Comparison of ENCODE assay signal across 10 cellular contexts in the genomic region with DNA sequence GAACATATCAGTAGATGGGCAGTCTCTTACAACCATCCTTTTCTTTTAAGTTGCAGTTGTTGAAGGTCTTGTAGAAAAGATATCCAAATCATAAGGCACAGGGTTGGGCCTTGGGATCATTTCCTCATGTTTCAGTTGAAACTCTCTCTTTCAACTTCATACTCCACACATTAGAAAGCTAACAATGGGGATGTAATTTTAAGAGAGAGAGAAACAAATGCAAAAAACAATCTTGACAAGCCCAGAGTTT.
DNase-seq lines count a peak whose midpoint lies in the region; ATAC-seq and TF ChIP-seq lines count a peak whose summit lies in the region.
"Had no signal": no experiment of that assay in that cellular context is flagged by ENCODE, and none has a peak within 500 bp of the region (broad histone marks: within the 10 kb centered on the region; RNA-seq: fewer than 3 reads in every experiment).

No MANE protein-coding gene starts in this region.

- H3K9me3 Mint-ChIP-seq in Calu3 (ENCODE audit: low read depth, unreplicated experiment), result no peaks in the 10 kb centered on the region

- H3K27me3 Mint-ChIP-seq in Calu3 (ENCODE audit: unreplicated experiment), result no peaks in the 10 kb centered on the region

- H3K4me3 Mint-ChIP-seq in Calu3 (ENCODE audit: low read depth, unreplicated experiment), result no peak overlapping the region

- H3K36me3 Mint-ChIP-seq in Calu3 (ENCODE audit: insufficient read depth, unreplicated experiment), result no peaks in the 10 kb centered on the region

- H3K79me2 ChIP-seq in osteoblast (ENCODE audit: insufficient read depth, low read length), result peaks cover 29% of the 10 kb centered on the region

- H3K4me2 ChIP-seq in osteoblast (ENCODE audit: insufficient read depth, low read length), result peak overlapping the region; percentile 100

- TF ChIP-seq CTCF in Calu3 (IDR thresholded peaks at IDR 0.05; ENCODE audit: unreplicated experiment), result no peak
- no peak for TF ChIP-seq CTCF in osteoblast (IDR thresholded peaks at IDR 0.05; ENCODE audit: extremely low read depth, low read depth, low read length)
- TF ChIP-seq CTCF in mucosa of descending colon (IDR thresholded peaks at IDR 0.05), result no peak

- H3K36me3 ChIP-seq in NT2/D1 (ENCODE audit: insufficient read depth, insufficient read length, low read length), result no peaks in the 10 kb centered on the region
- no peaks in the 10 kb centered on the region for H3K36me3 ChIP-seq in endocrine pancreas (ENCODE audit: control insufficient read depth, insufficient read depth, low read length)
- H3K36me3 ChIP-seq in osteoblast (ENCODE audit: insufficient read depth, low read length), result no peaks in the 10 kb centered on the region
- no peaks in the 10 kb centered on the region for H3K36me3 ChIP-seq in mucosa of descending colon (ENCODE audit: low read depth)
- H3K36me3 ChIP-seq: neutrophil had no signal

- H2AFZ ChIP-seq in osteoblast (ENCODE audit: low read length), result peak overlapping the region; percentile 52

- peaks cover 12% of the 10 kb centered on the region for H4K20me1 ChIP-seq in osteoblast (ENCODE audit: insufficient read depth, low read length)

- no peak overlapping the region for H3K27ac ChIP-seq in osteoblast (ENCODE audit: low read depth, low read length)
- H3K27ac ChIP-seq: neutrophil had no signal

- no peak for ATAC-seq in mucosa of descending colon
- no peak for ATAC-seq in GM18867 (IDR thresholded peaks at IDR 0.05; ENCODE audit: unreplicated experiment)

- H3K27me3 ChIP-seq in NT2/D1 (ENCODE audit: insufficient read depth, insufficient read length), result no peaks in the 10 kb centered on the region
- H3K27me3 ChIP-seq in endocrine pancreas (ENCODE audit: control insufficient read depth, insufficient read depth, low read length), result no peaks in the 10 kb centered on the region
- no peaks in the 10 kb centered on the region for H3K27me3 ChIP-seq in osteoblast (ENCODE audit: insufficient read depth, low read length)

- H3K9ac ChIP-seq in NT2/D1 (ENCODE audit: insufficient read length, low read depth), result no peak overlapping the region
- H3K9ac ChIP-seq in endocrine pancreas (ENCODE audit: control insufficient read depth, insufficient read depth, low read length), result no peak overlapping the region

- H3K4me1 ChIP-seq in NT2/D1 (ENCODE audit: insufficient read depth, insufficient read length) (no peaks in the 10 kb centered on the region), endocrine pancreas (ENCODE audit: control insufficient read depth, insufficient read depth, low read length) (peaks cover 7% of the 10 kb centered on the region), osteoblast (ENCODE audit: insufficient read depth, low read length) (peaks cover 19% of the 10 kb centered on the region), mucosa of descending colon (ENCODE audit: low read depth) (no peaks in the 10 kb centered on the region)

- no TSS peak for BruUV-seq in Calu3 (replicated peaks; lab: Mats Ljungman, UMichigan)

- H3K4me1 Mint-ChIP-seq in Calu3 (ENCODE audit: low read depth, unreplicated experiment), result peaks cover 8% of the 10 kb centered on the region

- no peak for DNase-seq in Calu3
- DNase-seq in NT2/D1 (ENCODE audit: low read depth, low spot score), result no peak
- no peak for DNase-seq in osteoblast (ENCODE audit: insufficient read length, low spot score, missing footprints)
- DNase-seq in mucosa of descending colon, result no peak
- no peak for DNase-seq in NCI-H2196 treated with DMSO at 0.1 percent for 48 hours (lab: John Stamatoyannopoulos, UW; ENCODE audit: unreplicated experiment)
- DNase-seq in T-helper 9 cell, result no peak
- DNase-seq: DMS79 had no signal

- H3K4me3 ChIP-seq in NT2/D1 (ENCODE audit: insufficient read length, low read depth), result peak overlapping the region; percentile 91
- peak overlapping the region; percentile 74 for H3K4me3 ChIP-seq in endocrine pancreas (ENCODE audit: control insufficient read depth, insufficient read depth, low read length)
- no peak overlapping the region for H3K4me3 ChIP-seq in osteoblast (ENCODE audit: insufficient read depth, low read length)
- no peak overlapping the region for H3K4me3 ChIP-seq in mucosa of descending colon

- intact Hi-C loops in Calu3 (cut with micrococcal nuclease; ENCODE audit: unreplicated experiment) (loop anchor here (5.0 kb wide), 1 partner anchor 753 kb away; no protein-coding TSS in a partner anchor), mucosa of descending colon (cut with DNase I, micrococcal nuclease) (no loop called here)

- H3K9me3 ChIP-seq in NT2/D1 (ENCODE audit: insufficient read depth, low read length) (no peaks in the 10 kb centered on the region), endocrine pancreas (ENCODE audit: control insufficient read depth, low read length) (no peaks in the 10 kb centered on the region), osteoblast (ENCODE audit: low read depth, low read length) (no peaks in the 10 kb centered on the region), mucosa of descending colon (no peaks in the 10 kb centered on the region)
- H3K9me3 ChIP-seq: neutrophil had no signal

- peak overlapping the region; percentile 93 for H3K27ac Mint-ChIP-seq in Calu3 (ENCODE audit: unreplicated experiment)

- CTCF ChIA-PET in Calu3 (lab: Charles Lee), result no interaction called here

Comparison
In these comparisons a context has a peak if more than half of its experiments do, and no peak if none do; other contexts are left out.
1. H3K4me3 ChIP-seq: peak in NT2/D1 (single experiment) and endocrine pancreas (single experiment); none in osteoblast (single experiment) and mucosa of descending colon (single experiment).